Comparison of ENCODE assay signal across 8 cellular contexts in genomic region chr12:53791735-53792326, GRCh38. TPM values are rescaled to one million over a fixed set of nuclear protein-coding genes. Genes with fewer than 3 reads are reported as not detected.
A peak's percentile ranks its signal among the peaks of the same experiment; 100 is the strongest.
DNase-seq lines count a peak whose midpoint lies in the region; ATAC-seq lines count a peak whose summit lies in the region.

No MANE protein-coding gene starts in this region.

- no peaks in the 10 kb centered on the region for H3K79me2 ChIP-seq in Karpas-422 (ENCODE audit: low read length)

- H3K9ac ChIP-seq in Karpas-422 (ENCODE audit: low read length): no peak overlapping the region

- H3K9me3 ChIP-seq in Karpas-422 (ENCODE audit: low read length): no peaks in the 10 kb centered on the region

- DNase-seq in COLO668 (lab: John Stamatoyannopoulos, UW; ENCODE audit: unreplicated experiment) (peak; percentile 1), Karpas-422 (peak; percentile 77), lung microvascular endothelial cell (ENCODE audit: low read depth in 2 of 2) (peak; percentile 17 to 18), occipital lobe (lab: John Stamatoyannopoulos, UW) (no peak), NCI-H1436 (lab: John Stamatoyannopoulos, UW) (no peak), cerebellum (ENCODE audit: low spot score) (no peak)
- peak; percentile 4 for DNase-seq in activated gamma-delta T cell treated with anti-CD3 and anti-CD28 coated beads, Interleukin-2, amount 50 U/mL, for 16 hours (ENCODE audit: low read depth)

- H3K9me2 ChIP-seq in Karpas-422 (replicated peaks; ENCODE audit: insufficient read depth, low read length): no peaks in the 10 kb centered on the region

- H3K4me2 ChIP-seq in Karpas-422 (ENCODE audit: low read depth, low read length, poor library complexity, severe bottlenecking): no peak overlapping the region

- H3K36me3 ChIP-seq in Karpas-422 (ENCODE audit: insufficient read depth, low read length): no peaks in the 10 kb centered on the region

- no peak for ATAC-seq in HG02973 (IDR thresholded peaks at IDR 0.05; ENCODE audit: unreplicated experiment)

- H3K4me3 ChIP-seq in Karpas-422 (ENCODE audit: low read length): no peak overlapping the region

- no peaks in the 10 kb centered on the region for H3K27me3 ChIP-seq in Karpas-422 (ENCODE audit: low read length)

- H2AFZ ChIP-seq in Karpas-422 (ENCODE audit: low read length): no peak overlapping the region

- no peak overlapping the region for H3K27ac ChIP-seq in Karpas-422 (ENCODE audit: low read length)

- H4K20me1 ChIP-seq in Karpas-422 (ENCODE audit: insufficient read depth, low read depth, low read length): no peaks in the 10 kb centered on the region

- peaks cover 5% of the 10 kb centered on the region; the same call in 1 of the 2 replicates for H3K4me1 ChIP-seq in Karpas-422 (ENCODE audit: low read length)

RNA-seq across cellular contexts. Expression of gene CISTR, which starts 40.1 kb away (rescaled TPM):
- total RNA-seq in Karpas-422 (2014; rRNA removed; shearing (Covaris generic); ENCODE audit: low replicate concordance): not detected in 2 replicates
- total RNA-seq in lung microvascular endothelial cell: not detected in 2 replicates
- total RNA-seq in occipital lobe: not detected
- total RNA-seq in cerebellum: not detected

Comparison
In these comparisons a context has a peak if more than half of its experiments do, and no peak if none do; other contexts are left out.
1. DNase-seq: peak in COLO668 (single experiment), Karpas-422 (single experiment), activated gamma-delta T cell treated with anti-CD3 and anti-CD28 coated beads, Interleukin-2, amount 50 U/mL, for 16 hours (single experiment) and lung microvascular endothelial cell (2 of 2); none in occipital lobe (single experiment), NCI-H1436 (single experiment) and cerebellum (single experiment).